ENCODE assay signal across 21 cellular contexts in genomic region chr4:89249716-89250361, GRCh38. TPM values are rescaled to one million over a fixed set of nuclear protein-coding genes. Genes with fewer than 3 reads are reported as not detected.
A peak's percentile ranks its signal among the peaks of the same experiment; 100 is the strongest.
DNase-seq lines count a peak whose midpoint lies in the region; ATAC-seq, FAIRE-seq and TF ChIP-seq lines count a peak whose summit lies in the region.
"Had no signal": no experiment of that assay in that cellular context is flagged by ENCODE, and none has a peak within 500 bp of the region (broad histone marks: within the 10 kb centered on the region; RNA-seq: fewer than 3 reads in every experiment).

No MANE protein-coding gene starts in this region.

- no peak for FAIRE-seq in pancreas (lab: Jason Lieb, UNC)
- FAIRE-seq: A549 had no signal

- H3K9me3 ChIP-seq in OCI-LY3 (ENCODE audit: insufficient read depth, low read length) (no peaks in the 10 kb centered on the region), pancreas (no peaks in the 10 kb centered on the region)
- H3K9me3 ChIP-seq: breast epithelium, prostate gland, spleen had no signal

- intact Hi-C loops in pancreas (cut with DNase I), result loop anchor here in 1 of 3 donors (10.0 kb wide), 1 partner anchor 55 kb away; the partner anchor contains the start of gene GPRIN3

- peaks cover 47% of the 10 kb centered on the region for H3K36me3 Mint-ChIP-seq in activated T-cell treated with anti-CD3 and anti-CD28 coated beads, Interleukin-2, amount 50 U/mL, for 24 hours (ENCODE audit: low read depth)

- peaks cover 57% of the 10 kb centered on the region for H3K4me1 Mint-ChIP-seq in activated T-cell treated with anti-CD3 and anti-CD28 coated beads, Interleukin-2, amount 50 U/mL, for 24 hours (ENCODE audit: low read depth)

- ATAC-seq in pancreas, result peak in 3 of 4 donors; percentile 7 to 13 (median 10)
- ATAC-seq in HG02852 (IDR thresholded peaks at IDR 0.05; ENCODE audit: unreplicated experiment), result no peak
- ATAC-seq: A549, natural killer cell had no signal

- H3K4me3 ChIP-seq in OCI-LY3 (ENCODE audit: low read length) (no peak overlapping the region), pancreas (peak overlapping the region in 2 of 4 donors; percentile 35 to 36)
- H3K4me3 ChIP-seq: A549; BLaER1 treated with 17β-estradiol and CSF1 and Interleukin-3, amounts not matched to agents 10 nM and 100 nM; spleen had no signal

- H3K27me3 ChIP-seq in OCI-LY3 (ENCODE audit: low read depth, low read length) (no peaks in the 10 kb centered on the region), pancreas (no peaks in the 10 kb centered on the region)
- H3K27me3 ChIP-seq: BLaER1 treated with 17β-estradiol and CSF1 and Interleukin-3, amounts not matched to agents 10 nM and 100 nM; breast epithelium; spleen had no signal

- H4K20me1 ChIP-seq in OCI-LY3 (ENCODE audit: insufficient read depth, low read length), result no peaks in the 10 kb centered on the region
- H4K20me1 ChIP-seq: BLaER1 treated with 17β-estradiol and CSF1 and Interleukin-3, amounts not matched to agents 10 nM and 100 nM had no signal

- no peaks in the 10 kb centered on the region for H3K9me3 Mint-ChIP-seq in activated T-cell treated with anti-CD3 and anti-CD28 coated beads, Interleukin-2, amount 50 U/mL, for 24 hours
- H3K9me3 Mint-ChIP-seq: dendritic cell treated with granulocyte-macrophage colony-stimulating factor and Interleukin-4, amounts not matched to agents 40 ng/mL and 50 ng/mL, for 4 days had no signal

- no peak overlapping the region for H3K4me3 Mint-ChIP-seq in activated T-cell treated with anti-CD3 and anti-CD28 coated beads, Interleukin-2, amount 50 U/mL, for 24 hours
- H3K4me3 Mint-ChIP-seq: dendritic cell treated with granulocyte-macrophage colony-stimulating factor and Interleukin-4, amounts not matched to agents 40 ng/mL and 50 ng/mL, for 4 days; natural killer cell had no signal

- WGBS in pancreas, 2 donors, result 38 to 40% methylated on average over 13 of the region's 13 CpGs

- H3K27me3 Mint-ChIP-seq in activated T-cell treated with anti-CD3 and anti-CD28 coated beads, Interleukin-2, amount 50 U/mL, for 24 hours, result no peaks in the 10 kb centered on the region
- H3K27me3 Mint-ChIP-seq: dendritic cell treated with granulocyte-macrophage colony-stimulating factor and Interleukin-4, amounts not matched to agents 40 ng/mL and 50 ng/mL, for 4 days had no signal

- H3K27ac Mint-ChIP-seq in activated T-cell treated with anti-CD3 and anti-CD28 coated beads, Interleukin-2, amount 50 U/mL, for 24 hours, result no peak overlapping the region
- H3K27ac Mint-ChIP-seq: dendritic cell treated with granulocyte-macrophage colony-stimulating factor and Interleukin-4, amounts not matched to agents 40 ng/mL and 50 ng/mL, for 4 days had no signal

- H3K4me1 ChIP-seq in OCI-LY3 (ENCODE audit: low read length), result peaks cover 5% of the 10 kb centered on the region; the same call in 1 of the 2 replicates
- peaks cover 20 to 37% (median 35%) of the 10 kb centered on the region in 3 donors for H3K4me1 ChIP-seq in pancreas
- H3K4me1 ChIP-seq: BLaER1 treated with 17β-estradiol and CSF1 and Interleukin-3, amounts not matched to agents 10 nM and 100 nM; breast epithelium; prostate gland had no signal

- H3K27ac ChIP-seq in OCI-LY3 (ENCODE audit: low read length), result no peak overlapping the region
- H3K27ac ChIP-seq in pancreas, result peak overlapping the region in 3 of 4 donors; percentile 46 to 74 (median 70)
- H3K27ac ChIP-seq: A549; BLaER1 treated with 17β-estradiol and CSF1 and Interleukin-3, amounts not matched to agents 10 nM and 100 nM; prostate gland; spleen had no signal

- no peaks in the 10 kb centered on the region for H3K36me3 ChIP-seq in OCI-LY3 (replicated peaks; ENCODE audit: low read depth, low read length)
- no peaks in the 10 kb centered on the region for H3K36me3 ChIP-seq in pancreas
- H3K36me3 ChIP-seq: breast epithelium, prostate gland had no signal

- no peak overlapping the region for H3K9ac ChIP-seq in OCI-LY3 (ENCODE audit: low read length)
- H3K9ac ChIP-seq: BLaER1 treated with 17β-estradiol and CSF1 and Interleukin-3, amounts not matched to agents 10 nM and 100 nM had no signal

- H2AFZ ChIP-seq in OCI-LY3 (ENCODE audit: low read depth, low read length), result no peak overlapping the region

- no peaks in the 10 kb centered on the region for H3K79me2 ChIP-seq in OCI-LY3 (ENCODE audit: low read length)

- DNase-seq in NCI-H1417 (lab: John Stamatoyannopoulos, UW) (peak; percentile 59 to 78 (median 73)), NCI-H1417 treated with DMSO at 0.1 percent for 48 hours (lab: John Stamatoyannopoulos, UW) (no peak), NCI-H2029 (lab: John Stamatoyannopoulos, UW) (peak; percentile 51), pancreas (peak in 4 of 6 donors; percentile 13 to 60 (median 28))
- no peak for DNase-seq in activated CD4-positive, alpha-beta T cell treated with anti-CD3 and anti-CD28 coated beads, Interleukin-2, amount 50 U/mL, for 48 hours
- no peak for DNase-seq in activated T-cell treated with anti-CD3 and anti-CD28 coated beads, Interleukin-2, amount 50 U/mL, for 24 hours
- DNase-seq: activated CD8-positive, alpha-beta memory T cell treated with anti-CD3 and anti-CD28 coated beads for 24 hours; foreskin fibroblast; GOT3; natural killer cell; NCI-H1930; spleen; stimulated activated CD8-positive, alpha-beta memory T cell treated with anti-CD3 and anti-CD28 coated beads, Interleukin-4, amount 100 ng/mL, for 48 hours had no signal

- TF ChIP-seq CTCF in OCI-LY3 (IDR thresholded peaks at IDR 0.05; ENCODE audit: low read depth, low read length) (no peak), pancreas (IDR thresholded peaks at IDR 0.05) (no peak)

- H3K4me2 ChIP-seq in OCI-LY3 (ENCODE audit: low read length), result peak overlapping the region; percentile 10; the same call in 1 of the 2 replicates
- H3K4me2 ChIP-seq: A549; BLaER1 treated with 17β-estradiol and CSF1 and Interleukin-3, amounts not matched to agents 10 nM and 100 nM had no signal

RNA-seq across cellular contexts. Expression of gene GPRIN3, which starts 57.8 kb away (rescaled TPM):
- total RNA-seq in pancreas, result 1 to 10 TPM; 2.5 to 7.6 (median 3.5) TPM
- polyA plus RNA-seq in pancreas, result 1 to 10 TPM in 1 of 2 donors, under 1 TPM in 1; 0.84 to 2.0 TPM
- polyA plus RNA-seq: mammary epithelial cell had no signal

Comparison
In these comparisons a context has a peak if more than half of its experiments do, and no peak if none do; other contexts are left out.
1. DNase-seq: peak in NCI-H1417 (3 of 3), NCI-H2029 (single experiment) and pancreas (4 of 6); none in NCI-H1417 treated with DMSO at 0.1 percent for 48 hours (single experiment), activated CD4-positive, alpha-beta T cell treated with anti-CD3 and anti-CD28 coated beads, Interleukin-2, amount 50 U/mL, for 48 hours (0 of 2) and activated T-cell treated with anti-CD3 and anti-CD28 coated beads, Interleukin-2, amount 50 U/mL, for 24 hours (single experiment).